ENCODE assay signal across 11 cellular contexts in genomic region chr6:46014054-46014453, GRCh38. TPM values are rescaled to one million over a fixed set of nuclear protein-coding genes. Genes with fewer than 3 reads are reported as not detected.
DNase-seq lines count a peak whose midpoint lies in the region; ATAC-seq lines count a peak whose summit lies in the region.
"Had no signal": no experiment of that assay in that cellular context is flagged by ENCODE, and none has a peak within 500 bp of the region (broad histone marks: within the 10 kb centered on the region; RNA-seq: fewer than 3 reads in every experiment).

No MANE protein-coding gene starts in this region.

- H3K27ac ChIP-seq in right cardiac atrium (ENCODE audit: low read length) = peak overlapping the region; percentile 94
- H3K27ac ChIP-seq in rectal smooth muscle tissue (ENCODE audit: low read depth, low read length) = no peak overlapping the region
- H3K27ac ChIP-seq: testis had no signal

- peaks cover 6% of the 10 kb centered on the region for H3K36me3 Mint-ChIP-seq in T-helper 1 cell treated with Interleukin-12 subunit alpha and Interleukin-12 subunit beta and Interleukin-4 antibody, amounts not matched to agents 30 μg/mL and 1 μg/mL, for 36 hours (ENCODE audit: low read depth)

- H3K27me3 ChIP-seq in right cardiac atrium (ENCODE audit: control insufficient read depth, insufficient read depth) (no peaks in the 10 kb centered on the region), rectal smooth muscle tissue (ENCODE audit: control insufficient read depth, insufficient read depth, low read length) (peaks cover 6% of the 10 kb centered on the region)
- H3K27me3 ChIP-seq: testis had no signal

- intact Hi-C loops in right cardiac atrium (cut with DNase I) = loop anchor here in 2 of 4 donors (5.0 to 10.0 kb wide), 2 partner anchors 59 to 82 kb away; no protein-coding TSS in a partner anchor

- H3K9ac ChIP-seq in rectal smooth muscle tissue (ENCODE audit: low read length) = no peak overlapping the region

- DNase-seq in ELF-1 (ENCODE audit: low read depth, low spot score) (peak; percentile 9), right cardiac atrium (no peak), occipital lobe (lab: John Stamatoyannopoulos, UW) (no peak)

- H3K36me3 ChIP-seq in rectal smooth muscle tissue (ENCODE audit: control insufficient read depth, insufficient read depth, low read length) = no peaks in the 10 kb centered on the region

- H3K9me3 ChIP-seq in right cardiac atrium (ENCODE audit: control insufficient read depth, low read length) = no peaks in the 10 kb centered on the region
- H3K9me3 ChIP-seq: testis had no signal

- H3K4me3 Mint-ChIP-seq in T-helper 1 cell treated with Interleukin-12 subunit alpha and Interleukin-12 subunit beta and Interleukin-4 antibody, amounts not matched to agents 30 μg/mL and 1 μg/mL, for 36 hours = peak overlapping the region; percentile 81

- H3K9me3 Mint-ChIP-seq in T-helper 1 cell treated with Interleukin-12 subunit alpha and Interleukin-12 subunit beta and Interleukin-4 antibody, amounts not matched to agents 30 μg/mL and 1 μg/mL, for 36 hours = no peaks in the 10 kb centered on the region

- H3K4me1 ChIP-seq in right cardiac atrium (ENCODE audit: control insufficient read depth, insufficient read depth, low read length) = peaks cover 3% of the 10 kb centered on the region
- no peaks in the 10 kb centered on the region for H3K4me1 ChIP-seq in rectal smooth muscle tissue (ENCODE audit: control insufficient read depth, insufficient read depth, low read length)

- H3K4me3 ChIP-seq in right cardiac atrium (ENCODE audit: low read length) (peak overlapping the region; percentile 62), rectal smooth muscle tissue (ENCODE audit: low read length) (peak overlapping the region; percentile 74)
- H3K4me3 ChIP-seq: K562 had no signal

- H3K4me1 Mint-ChIP-seq in T-helper 1 cell treated with Interleukin-12 subunit alpha and Interleukin-12 subunit beta and Interleukin-4 antibody, amounts not matched to agents 30 μg/mL and 1 μg/mL, for 36 hours (ENCODE audit: low read depth) = peaks cover 57% of the 10 kb centered on the region

- ATAC-seq in right cardiac atrium = no peak
- no peak for ATAC-seq in GM19395 (IDR thresholded peaks at IDR 0.05; ENCODE audit: unreplicated experiment)
- ATAC-seq in GM21529 (IDR thresholded peaks at IDR 0.05; ENCODE audit: unreplicated experiment) = no peak
- no peak for ATAC-seq in esophagus mucosa
- ATAC-seq: K562 had no signal

- peaks cover 37% of the 10 kb centered on the region for H3K27me3 Mint-ChIP-seq in T-helper 1 cell treated with Interleukin-12 subunit alpha and Interleukin-12 subunit beta and Interleukin-4 antibody, amounts not matched to agents 30 μg/mL and 1 μg/mL, for 36 hours (ENCODE audit: low read depth)

- peak overlapping the region; percentile 2 for H3K27ac Mint-ChIP-seq in T-helper 1 cell treated with Interleukin-12 subunit alpha and Interleukin-12 subunit beta and Interleukin-4 antibody, amounts not matched to agents 30 μg/mL and 1 μg/mL, for 36 hours

- 48% methylated on average over 2 of the region's 2 CpGs for WGBS in right cardiac atrium

RNA-seq across cellular contexts. Expression of gene CLIC5, which starts 1.6 kb away (rescaled TPM):
- 100 to 1,000 TPM; 115 to 150 (median 124) TPM for total RNA-seq in right cardiac atrium
- polyA plus RNA-seq in right cardiac atrium = 60.5 TPM
- total RNA-seq in occipital lobe = 0.47 TPM
- 0.24 TPM for total RNA-seq in esophagus mucosa
- total RNA-seq: fibroblast of lung had no signal
- polyA plus RNA-seq: K562 had no signal

Comparison
In these comparisons a context has a peak if more than half of its experiments do, and no peak if none do; other contexts are left out.
1. RNA of gene CLIC5, which starts 1.6 kb away (total RNA-seq): 115 to 150 TPM in right cardiac atrium; 0.47 TPM in occipital lobe (single experiment) and 0.24 TPM in esophagus mucosa (single experiment); every median in the first group is over 10 times any median in the second.